In the genomic region with DNA sequence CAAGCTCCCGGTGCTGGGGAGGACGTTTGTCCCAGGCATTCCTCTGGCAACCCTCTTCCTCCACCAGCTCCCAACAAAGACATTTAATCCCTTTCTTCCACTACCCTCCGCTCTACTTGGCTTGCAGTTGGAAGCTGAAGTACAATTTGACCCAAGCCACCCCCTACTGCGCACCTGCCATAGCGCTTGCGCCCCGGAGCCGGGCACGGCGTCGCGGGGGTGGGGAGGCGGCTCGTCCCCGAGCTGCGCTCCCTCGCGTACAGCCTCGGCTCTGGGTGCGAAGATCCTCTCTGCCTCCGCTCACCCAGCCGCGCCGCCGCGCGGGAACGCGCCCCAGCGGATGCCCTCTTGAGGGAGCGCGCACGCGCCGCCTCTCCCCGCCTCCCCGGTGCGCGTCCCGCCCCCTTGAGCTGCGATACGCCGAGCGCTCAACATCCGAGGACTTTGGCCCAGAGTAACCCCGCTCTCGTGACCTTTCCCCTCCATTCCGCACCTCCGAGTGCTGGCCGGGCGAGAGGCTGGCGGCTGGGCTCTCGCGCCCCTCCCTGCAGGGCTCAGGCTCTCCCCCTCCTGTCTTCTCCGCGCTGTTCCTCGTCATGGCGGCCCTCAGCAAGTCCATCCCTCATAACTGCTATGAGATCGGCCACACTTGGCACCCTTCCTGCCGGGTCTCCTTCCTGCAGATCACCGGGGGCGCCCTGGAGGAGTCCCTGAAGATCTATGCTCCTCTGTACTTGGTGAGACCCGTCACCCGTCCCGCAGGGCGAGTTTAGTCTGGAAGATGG, we compare ENCODE assay signal across 8 cellular contexts. TPM values are rescaled to one million over a fixed set of nuclear protein-coding genes. Genes with fewer than 3 reads are reported as not detected.
DNase-seq lines count a peak whose midpoint lies in the region; ATAC-seq, FAIRE-seq and TF ChIP-seq lines count a peak whose summit lies in the region.

A gene (plus strand): TSS at position 485 of the 785 bp plus-strand sequence. CDS start 112 bp downstream, at position 597.

- peak; percentile 98 for ATAC-seq in HG03442 (IDR thresholded peaks at IDR 0.05; ENCODE audit: unreplicated experiment)

- TF ChIP-seq CTCF in BE2C (IDR thresholded peaks at IDR 0.05; ENCODE audit: low read depth, low read length) (no peak), kidney epithelial cell (IDR thresholded peaks at IDR 0.05; ENCODE audit: insufficient read depth, low read length, poor library complexity, severe bottlenecking) (no peak)

- no peaks in the 10 kb centered on the region for H3K36me3 ChIP-seq in BE2C
- H3K36me3 ChIP-seq in kidney epithelial cell (ENCODE audit: control insufficient read depth, insufficient read depth, low read length): no peaks in the 10 kb centered on the region

- DNase-seq in BE2C (peak; percentile 95), GM19239 (ENCODE audit: insufficient read length, low spot score) (peak; percentile 90), NCI-H510A treated with DMSO at 0.1 percent for 48 hours (lab: John Stamatoyannopoulos, UW) (peak; percentile 94), cerebellum (ENCODE audit: low spot score) (peak; percentile 90), kidney epithelial cell (ENCODE audit: low read depth) (peak; percentile 48)
- DNase-seq in activated CD4-positive, alpha-beta T cell treated with anti-CD3 and anti-CD28 coated beads for 24 hours (ENCODE audit: low read depth in 2 of 2): peak; percentile 88
- DNase-seq in stimulated activated CD4-positive, alpha-beta T cell treated with anti-CD3 and anti-CD28 coated beads, Interleukin-15, amount 100 ng/mL, for 24 hours: peak; percentile 96

- FAIRE-seq in GM19239 (lab: Jason Lieb, UNC): peak; percentile 97

- no peaks in the 10 kb centered on the region for H3K4me1 ChIP-seq in BE2C

- H3K4me3 ChIP-seq in BE2C (ENCODE audit: low read depth, low read length) (peak within 1 kb of the TSS; percentile 96), kidney epithelial cell (ENCODE audit: low read depth, low read length) (peak within 1 kb of the TSS; percentile 90)

- no peaks in the 10 kb centered on the region for H3K27me3 ChIP-seq in BE2C
- H3K27me3 ChIP-seq in kidney epithelial cell (ENCODE audit: control insufficient read depth, insufficient read depth, low read length): no peaks in the 10 kb centered on the region

- H3K9me3 ChIP-seq in BE2C: no peaks in the 10 kb centered on the region

RNA-seq across cellular contexts. Expression of the gene that starts here (rescaled TPM):
- 6.5 TPM for polyA plus RNA-seq in BE2C (2012; ENCODE audit: insufficient read depth, insufficient read length, low read depth)
- 24.0 TPM for total RNA-seq in cerebellum
- 13.1 and 14.5 TPM in 2 replicates for total RNA-seq in kidney epithelial cell

Comparison
In these comparisons a context has a peak if more than half of its experiments do, and no peak if none do; other contexts are left out.
1. Peak in every context shown above with its lines: DNase-seq, ATAC-seq and H3K4me3 ChIP-seq.